1 cellular context compared by ENCODE assay signal in genomic region chr4:2686379-2687265, GRCh38.
TF ChIP-seq lines count a peak whose summit lies in the region.

No MANE protein-coding gene starts in this region.

TF ChIP-seq in SK-N-SH, 30 proteins besides CTCF, POLR2A, EP300 and RAD21 (continued from another document):
- TF ChIP-seq MEF2A (IDR thresholded peaks at IDR 0.05; ENCODE audit: borderline replicate concordance, low read depth) (no peak), SMC3 (IDR thresholded peaks at IDR 0.05; ENCODE audit: low read depth, low read length) (no peak), CHD2 (IDR thresholded peaks at IDR 0.05; ENCODE audit: low read length, partially characterized antibody) (no peak), NRF1 (IDR thresholded peaks at IDR 0.05; ENCODE audit: low read depth, low read length) (no peak)
